15 cellular contexts compared by ENCODE assay signal in genomic region chr9:133102190-133103021, GRCh38. TPM values are rescaled to one million over a fixed set of nuclear protein-coding genes. Genes with fewer than 3 reads are reported as not detected.
DNase-seq lines count a peak whose midpoint lies in the region; ATAC-seq and TF ChIP-seq lines count a peak whose summit lies in the region.
"Had no signal": no experiment of that assay in that cellular context is flagged by ENCODE, and none has a peak within 500 bp of the region (broad histone marks: within the 10 kb centered on the region; RNA-seq: fewer than 3 reads in every experiment).

No MANE protein-coding gene starts in this region.

- no peaks in the 10 kb centered on the region for H3K27me3 Mint-ChIP-seq in activated CD8-positive, alpha-beta T cell treated with anti-CD3 and anti-CD28 coated beads for 36 hours
- H3K27me3 Mint-ChIP-seq: CD4-positive, alpha-beta T cell; IgD-negative memory B cell had no signal

- H3K4me1 ChIP-seq in endocrine pancreas (ENCODE audit: control insufficient read depth, insufficient read depth, low read length) (no peaks in the 10 kb centered on the region), neuronal stem cell (ENCODE audit: control insufficient read depth in 2 of 2, insufficient read depth in 1 of 2, low read depth in 1 of 2, low read length in 2 of 2) (no peaks in the 10 kb centered on the region)

- no peak overlapping the region for H3K18ac ChIP-seq in neuronal stem cell (ENCODE audit: low read length)

- H3K27ac Mint-ChIP-seq in activated CD8-positive, alpha-beta T cell treated with anti-CD3 and anti-CD28 coated beads for 36 hours, result no peak overlapping the region

- no peak overlapping the region for H3K23ac ChIP-seq in neuronal stem cell (ENCODE audit: low read depth, low read length, poor library complexity)

- no peak overlapping the region for H2BK15ac ChIP-seq in neuronal stem cell (ENCODE audit: low read length)

- TF ChIP-seq CTCF in activated CD8-positive, alpha-beta T cell treated with anti-CD3 and anti-CD28 coated beads for 36 hours (IDR thresholded peaks at IDR 0.05), result no peak

- intact Hi-C loops in cardiac septum (cut with DNase I), result loop anchor here (1.0 to 5.0 kb wide), 2 partner anchors 45 to 60 kb away; no protein-coding TSS in a partner anchor
- intact Hi-C loops in Right ventricle myocardium superior (cut with DNase I), result loop anchor here (2.0 kb wide), 1 partner anchor 42 kb away; no protein-coding TSS in a partner anchor
- intact Hi-C loops in activated CD8-positive, alpha-beta T cell treated with anti-CD3 and anti-CD28 coated beads for 36 hours (cut with micrococcal nuclease), result loop anchor here (2.0 kb wide), 1 partner anchor 44 kb away; no protein-coding TSS in a partner anchor

- peak overlapping the region; percentile 69 for H2BK5ac ChIP-seq in neuronal stem cell (ENCODE audit: low read length)

- no CpG with 5 or more reads among the region's 21 CpGs for WGBS in neuronal stem cell (ENCODE audit: extremely low coverage in 2 of 2, insufficient read length in 2 of 2, insufficient replicate concordance in 1 of 2), 2 donors

- peaks cover 56% of the 10 kb centered on the region for H3K36me3 Mint-ChIP-seq in activated CD8-positive, alpha-beta T cell treated with anti-CD3 and anti-CD28 coated beads for 36 hours (ENCODE audit: low read depth)

- H4K91ac ChIP-seq in neuronal stem cell (ENCODE audit: low read depth, low read length, poor library complexity), result no peak overlapping the region

- no peak overlapping the region for H3K27ac ChIP-seq in neuronal stem cell (replicated peaks; ENCODE audit: low read length)
- H3K27ac ChIP-seq: neutrophil had no signal

- peaks cover 5% of the 10 kb centered on the region for H3K79me1 ChIP-seq in neuronal stem cell (ENCODE audit: low read depth, low read length)

- no peaks in the 10 kb centered on the region for H3K9me3 ChIP-seq in endocrine pancreas (ENCODE audit: control insufficient read depth, low read length)
- H3K9me3 ChIP-seq in neuronal stem cell (replicated peaks in 1 of 2; ENCODE audit: control insufficient read depth in 2 of 2, insufficient read depth in 1 of 2, low read depth in 1 of 2, low read length in 2 of 2), result peaks cover 12 to 14% of the 10 kb centered on the region in 2 donors
- H3K9me3 ChIP-seq: mucosa of descending colon, neutrophil had no signal

- H3K4me3 ChIP-seq in endocrine pancreas (ENCODE audit: control insufficient read depth, insufficient read depth, low read length), result no peak overlapping the region
- H3K4me3 ChIP-seq in neuronal stem cell (ENCODE audit: low read length in 2 of 2), result peak overlapping the region in 1 of 2 donors; percentile 2
- H3K4me3 ChIP-seq: mucosa of descending colon had no signal

- peak overlapping the region; percentile 59 for H2AK5ac ChIP-seq in neuronal stem cell (ENCODE audit: low read depth, low read length)

- H3K4ac ChIP-seq in neuronal stem cell (ENCODE audit: low read length), result no peak overlapping the region

- no peak for ATAC-seq in Right ventricle myocardium superior (ENCODE audit: poor library complexity)
- no peak for ATAC-seq in activated CD8-positive, alpha-beta T cell treated with anti-CD3 and anti-CD28 coated beads for 36 hours

- no peak overlapping the region for H3K4me2 ChIP-seq in neuronal stem cell (ENCODE audit: insufficient read depth, low read length, poor library complexity, severe bottlenecking)

- H3K36me3 ChIP-seq in endocrine pancreas (ENCODE audit: control insufficient read depth, insufficient read depth, low read length) (peaks cover 32% of the 10 kb centered on the region), neuronal stem cell (replicated peaks in 1 of 2; ENCODE audit: control insufficient read depth in 2 of 2, insufficient read depth in 2 of 2, low read length in 2 of 2) (peaks cover 75 to 97% of the 10 kb centered on the region in 2 donors)

- peaks cover 6% of the 10 kb centered on the region for H3K9me3 Mint-ChIP-seq in activated CD8-positive, alpha-beta T cell treated with anti-CD3 and anti-CD28 coated beads for 36 hours
- H3K9me3 Mint-ChIP-seq: CD4-positive, alpha-beta T cell had no signal

- no peak overlapping the region for H4K8ac ChIP-seq in neuronal stem cell (ENCODE audit: low read depth, low read length)

- H3K4me3 Mint-ChIP-seq in activated CD8-positive, alpha-beta T cell treated with anti-CD3 and anti-CD28 coated beads for 36 hours, result no peak overlapping the region
- H3K4me3 Mint-ChIP-seq: IgD-negative memory B cell had no signal

- POLR2A ChIA-PET in activated CD8-positive, alpha-beta T cell treated with anti-CD3 and anti-CD28 coated beads for 36 hours (lab: Charles Lee), result interaction anchor here (1.3 to 1.9 kb wide), 4 partner anchors 8 to 47 kb away, joined by 3 to 6 read pairs (median 4); no protein-coding TSS in a partner anchor

- no peak overlapping the region for H3K14ac ChIP-seq in neuronal stem cell (ENCODE audit: low read length)

- H3K9ac ChIP-seq in endocrine pancreas (ENCODE audit: control insufficient read depth, insufficient read depth, low read length) (peak overlapping the region; percentile 15), neuronal stem cell (ENCODE audit: low read depth, low read length, poor library complexity) (no peak overlapping the region)

- DNase-seq in cardiac septum (ENCODE audit: low spot score) (peak; percentile 50), Right ventricle myocardium superior (no peak), neuronal stem cell (ENCODE audit: low spot score) (no peak), Kasumi-1 (lab: John Stamatoyannopoulos, UW) (no peak), AG08395 (ENCODE audit: low spot score) (no peak), dermis blood vessel endothelial cell (no peak)
- no peak for DNase-seq in activated CD8-positive, alpha-beta T cell treated with anti-CD3 and anti-CD28 coated beads for 36 hours
- DNase-seq: amniotic stem cell, GDM1, NCI-H1436 treated with DMSO at 0.1 percent for 48 hours had no signal

- no peaks in the 10 kb centered on the region for H3K4me1 Mint-ChIP-seq in activated CD8-positive, alpha-beta T cell treated with anti-CD3 and anti-CD28 coated beads for 36 hours (ENCODE audit: low read depth)

- peak overlapping the region; percentile 51 for H2BK12ac ChIP-seq in neuronal stem cell (ENCODE audit: low read length)

- H3K27me3 ChIP-seq in endocrine pancreas (ENCODE audit: control insufficient read depth, insufficient read depth, low read length) (no peaks in the 10 kb centered on the region), neuronal stem cell (ENCODE audit: control insufficient read depth in 3 of 3, insufficient read depth in 3 of 3, low read depth in 1 of 3, low read length in 3 of 3) (no peaks in the 10 kb centered on the region)
- H3K27me3 ChIP-seq: neutrophil had no signal

- no peak overlapping the region for H2AFZ ChIP-seq in neuronal stem cell (ENCODE audit: low read length)

- H2BK120ac ChIP-seq in neuronal stem cell (ENCODE audit: low read depth, low read length), result no peak overlapping the region

- CTCF ChIA-PET in activated CD8-positive, alpha-beta T cell treated with anti-CD3 and anti-CD28 coated beads for 36 hours (lab: Charles Lee), result interaction anchor here (0.7 to 22.4 kb wide), 13 partner anchors 8 to 80 kb away, joined by 3 to 376 read pairs (median 5); no protein-coding TSS in a partner anchor

RNA-seq across cellular contexts. Expression of gene RALGDS, which starts 18.6 kb away (rescaled TPM):
- total RNA-seq in cardiac septum, result 23.9 TPM
- total RNA-seq in Right ventricle myocardium superior, result 33.1 TPM
- 48.3 TPM for polyA plus RNA-seq in neuronal stem cell (2013, experiment 1 of 2)
- 47.0 TPM for polyA plus RNA-seq in neuronal stem cell (2013, experiment 2 of 2)
- total RNA-seq in activated CD8-positive, alpha-beta T cell treated with anti-CD3 and anti-CD28 coated beads for 36 hours, result 10 to 100 TPM; 80.5 to 88.2 TPM
- 68.7 and 68.9 TPM in 2 replicates for total RNA-seq in dermis blood vessel endothelial cell

RNA-seq across cellular contexts. Expression of gene CEL, which starts 40.6 kb away (rescaled TPM):
- total RNA-seq in cardiac septum, result 0.59 TPM
- 7.3 TPM for total RNA-seq in Right ventricle myocardium superior
- polyA plus RNA-seq in neuronal stem cell (2013, experiment 1 of 2), result 3.7 TPM
- 4.0 TPM for polyA plus RNA-seq in neuronal stem cell (2013, experiment 2 of 2)
- total RNA-seq in activated CD8-positive, alpha-beta T cell treated with anti-CD3 and anti-CD28 coated beads for 36 hours, result 1 to 10 TPM; 2.9 to 3.0 TPM
- total RNA-seq in dermis blood vessel endothelial cell, result 0.14 and 0.17 TPM in 2 replicates
- polyA plus RNA-seq: IgD-negative memory B cell had no signal
